8 cellular contexts compared by ENCODE assay signal in genomic region chr16:17194190-17194780, GRCh38.
A peak's percentile ranks its signal among the peaks of the same experiment; 100 is the strongest.
DNase-seq lines count a peak whose midpoint lies in the region; ATAC-seq and TF ChIP-seq lines count a peak whose summit lies in the region.

No MANE protein-coding gene starts in this region.

- CTCF ChIA-PET in CD8-positive, alpha-beta memory T cell (lab: Charles Lee), result interaction anchor here (0.8 to 2.2 kb wide), 8 partner anchors 9 to 384 kb away, joined by 3 to 13 read pairs (median 3); no protein-coding TSS in a partner anchor

- H3K36me3 Mint-ChIP-seq in CD8-positive, alpha-beta memory T cell, result peaks cover 12 to 69% (median 34%) of the 10 kb centered on the region in 3 donors

- H2AFZ ChIP-seq in MM.1S (ENCODE audit: low read length), result no peak overlapping the region
- no peak overlapping the region for H2AFZ ChIP-seq in fibroblast of lung (ENCODE audit: low read length)

- H3K4me2 ChIP-seq in MM.1S (ENCODE audit: low read depth, low read length), result no peak overlapping the region
- no peak overlapping the region for H3K4me2 ChIP-seq in fibroblast of lung (ENCODE audit: extremely low read depth, insufficient read depth, low read length)

- no peak for ATAC-seq in HG03095 (IDR thresholded peaks at IDR 0.05; ENCODE audit: unreplicated experiment)

- TF ChIP-seq POLR2A in thyroid gland (IDR thresholded peaks at IDR 0.05), result no peak

- H3K9me3 ChIP-seq in CD8-positive, alpha-beta memory T cell (ENCODE audit: low read length), result no peaks in the 10 kb centered on the region
- H3K9me3 ChIP-seq in MM.1S (replicated peaks; ENCODE audit: insufficient read depth, low read length), result no peaks in the 10 kb centered on the region
- no peaks in the 10 kb centered on the region for H3K9me3 ChIP-seq in fibroblast of lung (ENCODE audit: control insufficient read depth, insufficient read depth, low read depth, low read length)
- no peaks in the 10 kb centered on the region for H3K9me3 ChIP-seq in neutrophil
- no peaks in the 10 kb centered on the region for H3K9me3 ChIP-seq in thyroid gland

- TF ChIP-seq CTCF in MM.1S (IDR thresholded peaks at IDR 0.05; ENCODE audit: low read length) (peak; percentile 81), fibroblast of lung (conservative IDR thresholded peaks at IDR 0.05 in 1 of 2, IDR thresholded peaks at IDR 0.05 in 1 of 2; ENCODE audit: low read depth in 1 of 2, low read length in 2 of 2) (peak; percentile 47 to 55), neutrophil (IDR thresholded peaks at IDR 0.05) (peak; percentile 75), thyroid gland (IDR thresholded peaks at IDR 0.05) (peak; percentile 32 to 72 (median 44))

- H4K20me1 ChIP-seq in MM.1S (ENCODE audit: insufficient read depth, low read length), result no peaks in the 10 kb centered on the region
- H4K20me1 ChIP-seq in fibroblast of lung (ENCODE audit: control insufficient read depth, extremely low read depth, insufficient read depth, low read length), result no peaks in the 10 kb centered on the region

- H3K4me1 Mint-ChIP-seq in CD8-positive, alpha-beta memory T cell, result peaks cover 0 to 8% (median 2%) of the 10 kb centered on the region in 3 donors

- H3K36me3 ChIP-seq in CD8-positive, alpha-beta memory T cell (ENCODE audit: insufficient read depth, low read length), result no peaks in the 10 kb centered on the region
- no peaks in the 10 kb centered on the region; the same call in 1 of the 2 replicates for H3K36me3 ChIP-seq in MM.1S (replicated peaks; ENCODE audit: insufficient read depth, low read length)
- H3K36me3 ChIP-seq in fibroblast of lung (ENCODE audit: control insufficient read depth, insufficient read depth, low read length), result peaks cover 6% of the 10 kb centered on the region
- H3K36me3 ChIP-seq in neutrophil, result peaks cover 56% of the 10 kb centered on the region
- peaks cover 0 to 5% of the 10 kb centered on the region in 2 donors for H3K36me3 ChIP-seq in thyroid gland

- H3K9me3 Mint-ChIP-seq in CD8-positive, alpha-beta memory T cell, result no peaks in the 10 kb centered on the region

- H3K4me1 ChIP-seq in CD8-positive, alpha-beta memory T cell (ENCODE audit: insufficient read depth, low read length), result no peaks in the 10 kb centered on the region
- H3K4me1 ChIP-seq in MM.1S (ENCODE audit: low read length) (no peaks in the 10 kb centered on the region), fibroblast of lung (ENCODE audit: control insufficient read depth, extremely low read depth, insufficient read depth, low read length) (no peaks in the 10 kb centered on the region), neutrophil (ENCODE audit: control insufficient read depth in 1 of 2, insufficient read depth in 1 of 2, low read depth in 1 of 2, low read length in 1 of 2) (no peaks in the 10 kb centered on the region), thyroid gland (no peaks in the 10 kb centered on the region)

- H3K9me2 ChIP-seq in MM.1S (replicated peaks; ENCODE audit: insufficient read depth, low read length), result no peaks in the 10 kb centered on the region

- no peaks in the 10 kb centered on the region for H3K79me2 ChIP-seq in MM.1S (ENCODE audit: low read length)
- H3K79me2 ChIP-seq in fibroblast of lung (ENCODE audit: control insufficient read depth, insufficient read depth, low read length), result no peaks in the 10 kb centered on the region

- no peak overlapping the region for H3K4me3 Mint-ChIP-seq in CD8-positive, alpha-beta memory T cell

- POLR2A ChIA-PET in CD8-positive, alpha-beta memory T cell (lab: Charles Lee), result interaction anchor here (0.6 kb wide), 1 partner anchor 175 kb away, joined by 4 read pairs; no protein-coding TSS in a partner anchor

- H3K27me3 Mint-ChIP-seq in CD8-positive, alpha-beta memory T cell, result no peaks in the 10 kb centered on the region

- no peak overlapping the region for H3K27ac ChIP-seq in CD8-positive, alpha-beta memory T cell (ENCODE audit: low read depth, low read length)
- H3K27ac ChIP-seq in MM.1S (ENCODE audit: low read length) (no peak overlapping the region), fibroblast of lung (ENCODE audit: insufficient read depth, low read length) (no peak overlapping the region), neutrophil (no peak overlapping the region), thyroid gland (no peak overlapping the region)

- no peaks in the 10 kb centered on the region for H3K27me3 ChIP-seq in CD8-positive, alpha-beta memory T cell (ENCODE audit: insufficient read depth, low read length, poor library complexity, severe bottlenecking)
- H3K27me3 ChIP-seq in MM.1S (replicated peaks; ENCODE audit: insufficient read depth, low read length) (no peaks in the 10 kb centered on the region), fibroblast of lung (ENCODE audit: control insufficient read depth, insufficient read depth, low read length) (no peaks in the 10 kb centered on the region), neutrophil (no peaks in the 10 kb centered on the region), thyroid gland (no peaks in the 10 kb centered on the region)

- WGBS in thyroid gland, 2 donors, result 51 to 54% methylated on average over 12 of the region's 14 CpGs

- H3K27ac Mint-ChIP-seq in CD8-positive, alpha-beta memory T cell, result no peak overlapping the region

- peak; percentile 28 to 65 (median 32) for DNase-seq in CD8-positive, alpha-beta memory T cell
- DNase-seq in MM.1S (no peak), fibroblast of lung (ENCODE audit: low read depth in 2 of 2) (peak; percentile 30 to 38), thyroid gland (peak; percentile 52 to 59), NCI-H1436 (lab: John Stamatoyannopoulos, UW) (no peak)
- DNase-seq in activated CD8-positive, alpha-beta memory T cell treated with anti-CD3 and anti-CD28 coated beads for 24 hours, result peak; percentile 86

- H3K4me3 ChIP-seq in CD8-positive, alpha-beta memory T cell (ENCODE audit: low read length), result no peak overlapping the region
- H3K4me3 ChIP-seq in MM.1S (ENCODE audit: low read length), result no peak overlapping the region
- no peak overlapping the region for H3K4me3 ChIP-seq in fibroblast of lung (replicated peaks in 1 of 4; ENCODE audit: control extremely low read depth in 1 of 4, insufficient read depth in 1 of 4, low read depth in 3 of 4, low read length in 4 of 4)
- no peak overlapping the region for H3K4me3 ChIP-seq in neutrophil (ENCODE audit: low read depth in 1 of 2, low read length in 1 of 2)
- no peak overlapping the region for H3K4me3 ChIP-seq in thyroid gland (replicated peaks in 1 of 3)

- H3K9ac ChIP-seq in MM.1S (ENCODE audit: low read length) (no peak overlapping the region), fibroblast of lung (ENCODE audit: insufficient read depth, low read length) (no peak overlapping the region)

- intact Hi-C loops in thyroid gland (cut with DNase I), result loop anchor here (5.0 kb wide), 1 partner anchor 273 kb away; no protein-coding TSS in a partner anchor

- H3F3A ChIP-seq in MM.1S (ENCODE audit: insufficient read depth, low read length), result no peaks in the 10 kb centered on the region

Comparison
In these comparisons a context has a peak if more than half of its experiments do, and no peak if none do; other contexts are left out.
1. DNase-seq: peak in CD8-positive, alpha-beta memory T cell (5 of 5), activated CD8-positive, alpha-beta memory T cell treated with anti-CD3 and anti-CD28 coated beads for 24 hours (single experiment), fibroblast of lung (2 of 2) and thyroid gland (2 of 2); none in MM.1S (single experiment) and NCI-H1436 (single experiment).
2. Peak in every context shown above with its lines, with median percentiles within 50 percentile points of each other: CTCF ChIP-seq.